ENCODE assay signal across 8 cellular contexts in genomic region chr13:76991432-76991795, GRCh38. TPM values are rescaled to one million over a fixed set of nuclear protein-coding genes. Genes with fewer than 3 reads are reported as not detected.
DNase-seq lines count a peak whose midpoint lies in the region; ATAC-seq and TF ChIP-seq lines count a peak whose summit lies in the region.

No MANE protein-coding gene starts in this region.

- H3K27me3 Mint-ChIP-seq in activated T-helper 1 cell treated with anti-CD3 and anti-CD28 coated beads, Interleukin-12 subunit alpha, Interleukin-12 subunit beta, Interleukin-2, Interleukin-4 antibody, amounts not matched to agents 30 ng/mL and 10 ng/mL and 1 ng/mL, durations not matched to agents 14 hours and 24 hours and 36 hours (ENCODE audit: insufficient read depth), result peaks cover 7% of the 10 kb centered on the region
- H3K27me3 Mint-ChIP-seq in glutamatergic neuron (ENCODE audit: unreplicated experiment), result peaks cover 4% of the 10 kb centered on the region

- peak overlapping the region; percentile 55 to 90 (median 85) for H3K4me3 ChIP-seq in skin epidermis

- intact Hi-C loops in activated T-helper 1 cell treated with anti-CD3 and anti-CD28 coated beads, Interleukin-12 subunit alpha, Interleukin-12 subunit beta, Interleukin-2, Interleukin-4 antibody, amounts not matched to agents 30 ng/mL and 10 ng/mL and 1 ng/mL, durations not matched to agents 14 hours and 24 hours and 36 hours (cut with micrococcal nuclease), result loop anchor here (1.0 to 10.0 kb wide), 8 partner anchors 11 to 1667 kb away; partner anchors contain the start of genes FBXL3 and OBI1

- peaks cover 15% of the 10 kb centered on the region for H3K36me3 Mint-ChIP-seq in activated T-helper 1 cell treated with anti-CD3 and anti-CD28 coated beads, Interleukin-12 subunit alpha, Interleukin-12 subunit beta, Interleukin-2, Interleukin-4 antibody, amounts not matched to agents 30 ng/mL and 10 ng/mL and 1 ng/mL, durations not matched to agents 14 hours and 24 hours and 36 hours (ENCODE audit: low read depth)
- peaks cover 4% of the 10 kb centered on the region for H3K36me3 Mint-ChIP-seq in glutamatergic neuron (ENCODE audit: unreplicated experiment)

- TF ChIP-seq CTCF in glutamatergic neuron (IDR thresholded peaks at IDR 0.05; ENCODE audit: partially characterized antibody, unreplicated experiment), result no peak

- no peaks in the 10 kb centered on the region for H3K9me3 Mint-ChIP-seq in activated T-helper 1 cell treated with anti-CD3 and anti-CD28 coated beads, Interleukin-12 subunit alpha, Interleukin-12 subunit beta, Interleukin-2, Interleukin-4 antibody, amounts not matched to agents 30 ng/mL and 10 ng/mL and 1 ng/mL, durations not matched to agents 14 hours and 24 hours and 36 hours
- H3K9me3 Mint-ChIP-seq in glutamatergic neuron (ENCODE audit: unreplicated experiment), result no peaks in the 10 kb centered on the region

- peak overlapping the region; percentile 57 to 98 (median 92) for H3K27ac ChIP-seq in skin epidermis

- in situ Hi-C loops in Caki2 (cut with HindIII; ENCODE audit: low pct_unique_long_range_greater_than_20kb, low sequenced_read_pairs), result no loop called here

- ATAC-seq in GM21576 (IDR thresholded peaks at IDR 0.05; ENCODE audit: unreplicated experiment), result peak; percentile 40

- H3K4me1 Mint-ChIP-seq in activated T-helper 1 cell treated with anti-CD3 and anti-CD28 coated beads, Interleukin-12 subunit alpha, Interleukin-12 subunit beta, Interleukin-2, Interleukin-4 antibody, amounts not matched to agents 30 ng/mL and 10 ng/mL and 1 ng/mL, durations not matched to agents 14 hours and 24 hours and 36 hours (ENCODE audit: low read depth), result peaks cover 42% of the 10 kb centered on the region
- H3K4me1 Mint-ChIP-seq in glutamatergic neuron (ENCODE audit: low read depth, unreplicated experiment), result peaks cover 4% of the 10 kb centered on the region

- peak overlapping the region; percentile 97 for H3K4me3 Mint-ChIP-seq in activated T-helper 1 cell treated with anti-CD3 and anti-CD28 coated beads, Interleukin-12 subunit alpha, Interleukin-12 subunit beta, Interleukin-2, Interleukin-4 antibody, amounts not matched to agents 30 ng/mL and 10 ng/mL and 1 ng/mL, durations not matched to agents 14 hours and 24 hours and 36 hours
- H3K4me3 Mint-ChIP-seq in glutamatergic neuron (ENCODE audit: unreplicated experiment), result peak overlapping the region; percentile 81

- peak; percentile 1 for DNase-seq in Caki2 (ENCODE audit: low read depth)
- DNase-seq in M059J (ENCODE audit: low read depth), result peak; percentile 6
- peak; percentile 66 for DNase-seq in activated T-helper 1 cell treated with anti-CD3 and anti-CD28 coated beads, Interleukin-12 subunit alpha, Interleukin-12 subunit beta, Interleukin-2, Interleukin-4 antibody, amounts not matched to agents 30 ng/mL and 10 ng/mL and 1 ng/mL, durations not matched to agents 14 hours and 24 hours and 36 hours (ENCODE audit: low spot score)
- no peak for DNase-seq in glutamatergic neuron
- DNase-seq in DMS 273 treated with DMSO at 0.1 percent for 48 hours (lab: John Stamatoyannopoulos, UW), result no peak
- DNase-seq in NCI-H2081 (lab: John Stamatoyannopoulos, UW), result no peak

- peak overlapping the region; percentile 98 for H3K27ac Mint-ChIP-seq in activated T-helper 1 cell treated with anti-CD3 and anti-CD28 coated beads, Interleukin-12 subunit alpha, Interleukin-12 subunit beta, Interleukin-2, Interleukin-4 antibody, amounts not matched to agents 30 ng/mL and 10 ng/mL and 1 ng/mL, durations not matched to agents 14 hours and 24 hours and 36 hours
- peak overlapping the region; percentile 52 for H3K27ac Mint-ChIP-seq in glutamatergic neuron (ENCODE audit: unreplicated experiment)

RNA-seq across cellular contexts. Expression of gene CLN5, which starts 0.5 kb away (rescaled TPM):
- total RNA-seq in Caki2 (2014; rRNA removed; shearing (Covaris generic); ENCODE audit: low replicate concordance), result 9.3 and 14.1 TPM in 2 replicates
- 21.3 and 23.3 TPM in 2 replicates for total RNA-seq in M059J (2014; rRNA removed; shearing (Covaris generic))
- total RNA-seq in activated T-helper 1 cell treated with anti-CD3 and anti-CD28 coated beads, Interleukin-12 subunit alpha, Interleukin-12 subunit beta, Interleukin-2, Interleukin-4 antibody, amounts not matched to agents 30 ng/mL and 10 ng/mL and 1 ng/mL, durations not matched to agents 14 hours and 24 hours and 36 hours, result 14.2 and 16.9 TPM in 2 replicates
- 14.6 TPM for total RNA-seq in glutamatergic neuron (ENCODE audit: unreplicated experiment)

RNA-seq across cellular contexts. Expression of gene FBXL3, which starts 35.5 kb away (rescaled TPM):
- total RNA-seq in Caki2 (2014; rRNA removed; shearing (Covaris generic); ENCODE audit: low replicate concordance), result 20.1 and 32.2 TPM in 2 replicates
- total RNA-seq in M059J (2014; rRNA removed; shearing (Covaris generic)), result 24.3 and 27.3 TPM in 2 replicates
- total RNA-seq in activated T-helper 1 cell treated with anti-CD3 and anti-CD28 coated beads, Interleukin-12 subunit alpha, Interleukin-12 subunit beta, Interleukin-2, Interleukin-4 antibody, amounts not matched to agents 30 ng/mL and 10 ng/mL and 1 ng/mL, durations not matched to agents 14 hours and 24 hours and 36 hours, result 40.1 and 40.8 TPM in 2 replicates
- total RNA-seq in glutamatergic neuron (ENCODE audit: unreplicated experiment), result 27.1 TPM

RNA-seq across cellular contexts. Expression of gene ACOD1, which starts 43.1 kb away (rescaled TPM):
- not detected in 2 replicates for total RNA-seq in Caki2 (2014; rRNA removed; shearing (Covaris generic); ENCODE audit: low replicate concordance)
- total RNA-seq in M059J (2014; rRNA removed; shearing (Covaris generic)), result not detected in 2 replicates
- not detected in 2 replicates for total RNA-seq in activated T-helper 1 cell treated with anti-CD3 and anti-CD28 coated beads, Interleukin-12 subunit alpha, Interleukin-12 subunit beta, Interleukin-2, Interleukin-4 antibody, amounts not matched to agents 30 ng/mL and 10 ng/mL and 1 ng/mL, durations not matched to agents 14 hours and 24 hours and 36 hours
- not detected for total RNA-seq in glutamatergic neuron (ENCODE audit: unreplicated experiment)

Comparison
In these comparisons a context has a peak if more than half of its experiments do, and no peak if none do; other contexts are left out.
1. DNase-seq: peak in Caki2 (single experiment), M059J (single experiment) and activated T-helper 1 cell treated with anti-CD3 and anti-CD28 coated beads, Interleukin-12 subunit alpha, Interleukin-12 subunit beta, Interleukin-2, Interleukin-4 antibody, amounts not matched to agents 30 ng/mL and 10 ng/mL and 1 ng/mL, durations not matched to agents 14 hours and 24 hours and 36 hours (single experiment); none in glutamatergic neuron (single experiment), DMS 273 treated with DMSO at 0.1 percent for 48 hours (single experiment) and NCI-H2081 (0 of 2).